ENCODE assay signal across 1 cellular context in the genomic region with DNA sequence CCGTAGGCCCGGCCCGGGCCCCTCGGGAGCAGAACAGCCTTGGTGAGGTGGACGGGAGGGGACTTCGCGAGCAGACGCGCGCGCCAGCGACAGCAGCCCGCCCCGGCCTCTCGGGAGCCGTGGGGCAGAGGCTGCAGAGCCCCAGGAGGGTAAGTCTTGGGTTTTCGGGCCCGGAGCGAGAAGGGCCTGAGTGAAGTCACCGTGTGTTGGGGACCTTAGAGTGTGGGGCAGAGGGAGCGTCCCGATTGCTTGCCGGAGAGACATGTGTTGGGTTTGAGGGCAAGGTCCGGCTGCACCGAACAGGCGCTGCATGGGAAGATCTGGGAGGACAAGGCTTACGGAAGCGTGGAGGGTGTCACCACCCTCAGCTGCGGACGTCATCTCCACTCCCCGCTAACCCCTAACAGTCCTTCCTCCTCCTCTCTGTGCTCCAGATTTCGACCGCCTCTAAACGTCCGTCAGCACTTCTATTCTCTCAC.
TF ChIP-seq lines count a peak whose summit lies in the region.

No MANE protein-coding gene starts in this region.

TF ChIP-seq in HepG2, 621 proteins besides CTCF, POLR2A, EP300 and RAD21 (continues in another document):
- TF ChIP-seq AGO2 (optimal IDR thresholded peaks at IDR 0.05; ENCODE audit: low read depth, low read length) = peak; percentile 26
- peak; percentile 69; the same call in 1 of the 2 replicates for TF ChIP-seq ZBTB21 (CRISPR knock-in tag; IDR thresholded peaks at IDR 0.05)
- TF ChIP-seq, protein P1, sequence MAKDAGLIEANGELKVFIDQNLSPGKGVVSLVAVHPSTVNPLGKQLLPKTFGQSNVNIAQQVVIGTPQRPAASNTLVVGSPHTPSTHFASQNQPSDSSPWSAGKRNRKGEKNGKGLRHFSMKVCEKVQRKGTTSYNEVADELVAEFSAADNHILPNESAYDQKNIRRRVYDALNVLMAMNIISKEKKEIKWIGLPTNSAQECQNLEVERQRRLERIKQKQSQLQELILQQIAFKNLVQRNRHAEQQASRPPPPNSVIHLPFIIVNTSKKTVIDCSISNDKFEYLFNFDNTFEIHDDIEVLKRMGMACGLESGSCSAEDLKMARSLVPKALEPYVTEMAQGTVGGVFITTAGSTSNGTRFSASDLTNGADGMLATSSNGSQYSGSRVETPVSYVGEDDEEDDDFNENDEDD (CRISPR knock-in tag; IDR thresholded peaks at IDR 0.05; ENCODE audit: borderline replicate concordance) = 0 out of 2 replicates have a peak, but pooled peaks have one; percentile 26
- TF ChIP-seq SALL1 (CRISPR knock-in tag; IDR thresholded peaks at IDR 0.05) = peak; percentile 16; the same call in 1 of the 2 replicates
- 0 out of 2 replicates have a peak, but pooled peaks have one; percentile 26 for TF ChIP-seq ZNF331 (CRISPR knock-in tag; IDR thresholded peaks at IDR 0.05)
- TF ChIP-seq CEBPG (CRISPR knock-in tag; IDR thresholded peaks at IDR 0.05) = 0 out of 2 replicates have a peak, but pooled peaks have one; percentile 5
- TF ChIP-seq RBFOX2 (IDR thresholded peaks at IDR 0.05; ENCODE audit: low read depth, low read length) = peak; percentile 83
- TF ChIP-seq ETV5 (CRISPR knock-in tag; IDR thresholded peaks at IDR 0.05; ENCODE audit: borderline replicate concordance) = 0 out of 2 replicates have a peak, but pooled peaks have one; percentile 25
- TF ChIP-seq ELF3 (CRISPR knock-in tag; IDR thresholded peaks at IDR 0.05) = peak; percentile 23; the same call in 1 of the 2 replicates
- TF ChIP-seq, protein P2, sequence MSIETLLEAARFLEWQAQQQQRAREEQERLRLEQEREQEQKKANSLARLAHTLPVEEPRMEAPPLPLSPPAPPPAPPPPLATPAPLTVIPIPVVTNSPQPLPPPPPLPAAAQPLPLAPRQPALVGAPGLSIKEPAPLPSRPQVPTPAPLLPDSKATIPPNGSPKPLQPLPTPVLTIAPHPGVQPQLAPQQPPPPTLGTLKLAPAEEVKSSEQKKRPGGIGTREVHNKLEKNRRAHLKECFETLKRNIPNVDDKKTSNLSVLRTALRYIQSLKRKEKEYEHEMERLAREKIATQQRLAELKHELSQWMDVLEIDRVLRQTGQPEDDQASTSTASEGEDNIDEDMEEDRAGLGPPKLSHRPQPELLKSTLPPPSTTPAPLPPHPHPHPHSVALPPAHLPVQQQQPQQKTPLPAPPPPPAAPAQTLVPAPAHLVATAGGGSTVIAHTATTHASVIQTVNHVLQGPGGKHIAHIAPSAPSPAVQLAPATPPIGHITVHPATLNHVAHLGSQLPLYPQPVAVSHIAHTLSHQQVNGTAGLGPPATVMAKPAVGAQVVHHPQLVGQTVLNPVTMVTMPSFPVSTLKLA (IDR thresholded peaks at IDR 0.05) = peak; percentile 35; the same call in 1 of the 2 replicates
- TF ChIP-seq SRY (CRISPR knock-in tag; IDR thresholded peaks at IDR 0.05) = peak; percentile 79
- peak; percentile 66 for TF ChIP-seq CREB1 (IDR thresholded peaks at IDR 0.05)
- peak; percentile 47 for TF ChIP-seq CREB1 (CRISPR knock-in tag; IDR thresholded peaks at IDR 0.05)
- TF ChIP-seq FOXA3 (CRISPR knock-in tag; IDR thresholded peaks at IDR 0.05) = 0 out of 2 replicates have a peak, but pooled peaks have one; percentile 22
- TF ChIP-seq, protein P3, sequence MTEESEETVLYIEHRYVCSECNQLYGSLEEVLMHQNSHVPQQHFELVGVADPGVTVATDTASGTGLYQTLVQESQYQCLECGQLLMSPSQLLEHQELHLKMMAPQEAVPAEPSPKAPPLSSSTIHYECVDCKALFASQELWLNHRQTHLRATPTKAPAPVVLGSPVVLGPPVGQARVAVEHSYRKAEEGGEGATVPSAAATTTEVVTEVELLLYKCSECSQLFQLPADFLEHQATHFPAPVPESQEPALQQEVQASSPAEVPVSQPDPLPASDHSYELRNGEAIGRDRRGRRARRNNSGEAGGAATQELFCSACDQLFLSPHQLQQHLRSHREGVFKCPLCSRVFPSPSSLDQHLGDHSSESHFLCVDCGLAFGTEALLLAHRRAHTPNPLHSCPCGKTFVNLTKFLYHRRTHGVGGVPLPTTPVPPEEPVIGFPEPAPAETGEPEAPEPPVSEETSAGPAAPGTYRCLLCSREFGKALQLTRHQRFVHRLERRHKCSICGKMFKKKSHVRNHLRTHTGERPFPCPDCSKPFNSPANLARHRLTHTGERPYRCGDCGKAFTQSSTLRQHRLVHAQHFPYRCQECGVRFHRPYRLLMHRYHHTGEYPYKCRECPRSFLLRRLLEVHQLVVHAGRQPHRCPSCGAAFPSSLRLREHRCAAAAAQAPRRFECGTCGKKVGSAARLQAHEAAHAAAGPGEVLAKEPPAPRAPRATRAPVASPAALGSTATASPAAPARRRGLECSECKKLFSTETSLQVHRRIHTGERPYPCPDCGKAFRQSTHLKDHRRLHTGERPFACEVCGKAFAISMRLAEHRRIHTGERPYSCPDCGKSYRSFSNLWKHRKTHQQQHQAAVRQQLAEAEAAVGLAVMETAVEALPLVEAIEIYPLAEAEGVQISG (CRISPR knock-in tag; IDR thresholded peaks at IDR 0.05) = peak; percentile 56
- peak; percentile 6; the same call in 1 of the 2 replicates for TF ChIP-seq SP4 (CRISPR knock-in tag; IDR thresholded peaks at IDR 0.05)
- TF ChIP-seq ZNF263 (CRISPR knock-in tag; IDR thresholded peaks at IDR 0.05) = peak; percentile 91
- 0 out of 2 replicates have a peak, but pooled peaks have one; percentile 36 for TF ChIP-seq KDM3A (CRISPR knock-in tag; IDR thresholded peaks at IDR 0.05; ENCODE audit: low read depth)
- TF ChIP-seq ZNF891 (CRISPR knock-in tag; IDR thresholded peaks at IDR 0.05) = 0 out of 2 replicates have a peak, but pooled peaks have one; percentile 45
- TF ChIP-seq, protein P4, sequence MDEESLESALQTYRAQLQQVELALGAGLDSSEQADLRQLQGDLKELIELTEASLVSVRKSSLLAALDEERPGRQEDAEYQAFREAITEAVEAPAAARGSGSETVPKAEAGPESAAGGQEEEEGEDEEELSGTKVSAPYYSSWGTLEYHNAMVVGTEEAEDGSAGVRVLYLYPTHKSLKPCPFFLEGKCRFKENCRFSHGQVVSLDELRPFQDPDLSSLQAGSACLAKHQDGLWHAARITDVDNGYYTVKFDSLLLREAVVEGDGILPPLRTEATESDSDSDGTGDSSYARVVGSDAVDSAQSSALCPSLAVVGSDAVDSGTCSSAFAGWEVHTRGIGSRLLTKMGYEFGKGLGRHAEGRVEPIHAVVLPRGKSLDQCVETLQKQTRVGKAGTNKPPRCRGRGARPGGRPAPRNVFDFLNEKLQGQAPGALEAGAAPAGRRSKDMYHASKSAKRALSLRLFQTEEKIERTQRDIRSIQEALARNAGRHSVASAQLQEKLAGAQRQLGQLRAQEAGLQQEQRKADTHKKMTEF (CRISPR knock-in tag; IDR thresholded peaks at IDR 0.05) = peak; percentile 36; the same call in 1 of the 2 replicates
- peak; percentile 18; the same call in 1 of the 2 replicates for TF ChIP-seq ARNT2 (CRISPR knock-in tag; IDR thresholded peaks at IDR 0.05; ENCODE audit: low read depth)
- peak; percentile 22; the same call in 1 of the 2 replicates for TF ChIP-seq GABPA (IDR thresholded peaks at IDR 0.05; ENCODE audit: low read depth, low read length)
- peak; percentile 46 for TF ChIP-seq GABPA (CRISPR knock-in tag; IDR thresholded peaks at IDR 0.05; ENCODE audit: low read depth)
- TF ChIP-seq, protein P5, sequence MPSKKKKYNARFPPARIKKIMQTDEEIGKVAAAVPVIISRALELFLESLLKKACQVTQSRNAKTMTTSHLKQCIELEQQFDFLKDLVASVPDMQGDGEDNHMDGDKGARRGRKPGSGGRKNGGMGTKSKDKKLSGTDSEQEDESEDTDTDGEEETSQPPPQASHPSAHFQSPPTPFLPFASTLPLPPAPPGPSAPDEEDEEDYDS (CRISPR knock-in tag; IDR thresholded peaks at IDR 0.05) = peak; percentile 29; the same call in 1 of the 2 replicates
- peak; percentile 57; the same call in 1 of the 3 replicates for TF ChIP-seq MXI1 (IDR thresholded peaks at IDR 0.05; ENCODE audit: borderline replicate concordance, low read depth, low read length)
- peak; percentile 60; the same call in 1 of the 2 replicates for TF ChIP-seq KDM5B (CRISPR knock-in tag; IDR thresholded peaks at IDR 0.05; ENCODE audit: borderline replicate concordance)
- 0 out of 2 replicates have a peak, but pooled peaks have one; percentile 3 for TF ChIP-seq CHCHD3 (CRISPR knock-in tag; IDR thresholded peaks at IDR 0.05)
- TF ChIP-seq ZNF607 (CRISPR knock-in tag; IDR thresholded peaks at IDR 0.05; ENCODE audit: borderline replicate concordance) = 0 out of 2 replicates have a peak, but pooled peaks have one; percentile 41
- TF ChIP-seq POLR2AphosphoS5 (IDR thresholded peaks at IDR 0.05; ENCODE audit: low read depth, low read length) = peak; percentile 58
- TF ChIP-seq, protein P6, sequence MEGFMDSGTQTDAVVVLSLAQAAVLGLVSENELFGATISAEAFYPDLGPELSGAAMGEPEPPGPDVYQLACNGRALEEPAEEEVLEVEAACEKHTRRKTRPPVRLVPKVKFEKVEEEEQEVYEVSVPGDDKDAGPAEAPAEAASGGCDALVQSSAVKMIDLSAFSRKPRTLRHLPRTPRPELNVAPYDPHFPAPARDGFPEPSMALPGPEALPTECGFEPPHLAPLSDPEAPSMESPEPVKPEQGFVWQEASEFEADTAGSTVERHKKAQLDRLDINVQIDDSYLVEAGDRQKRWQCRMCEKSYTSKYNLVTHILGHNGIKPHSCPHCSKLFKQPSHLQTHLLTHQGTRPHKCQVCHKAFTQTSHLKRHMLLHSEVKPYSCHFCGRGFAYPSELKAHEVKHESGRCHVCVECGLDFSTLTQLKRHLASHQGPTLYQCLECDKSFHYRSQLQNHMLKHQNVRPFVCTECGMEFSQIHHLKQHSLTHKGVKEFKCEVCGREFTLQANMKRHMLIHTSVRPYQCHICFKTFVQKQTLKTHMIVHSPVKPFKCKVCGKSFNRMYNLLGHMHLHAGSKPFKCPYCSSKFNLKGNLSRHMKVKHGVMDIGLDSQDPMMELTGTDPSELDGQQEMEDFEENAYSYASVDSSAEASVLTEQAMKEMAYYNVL (CRISPR knock-in tag; IDR thresholded peaks at IDR 0.05; ENCODE audit: borderline replicate concordance) = peak; percentile 69; the same call in 1 of the 2 replicates
- TF ChIP-seq, protein P7, sequence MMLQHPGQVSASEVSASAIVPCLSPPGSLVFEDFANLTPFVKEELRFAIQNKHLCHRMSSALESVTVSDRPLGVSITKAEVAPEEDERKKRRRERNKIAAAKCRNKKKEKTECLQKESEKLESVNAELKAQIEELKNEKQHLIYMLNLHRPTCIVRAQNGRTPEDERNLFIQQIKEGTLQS (CRISPR knock-in tag; IDR thresholded peaks at IDR 0.05) = 0 out of 2 replicates have a peak, but pooled peaks have one; percentile 32
- TF ChIP-seq PAX8 (CRISPR knock-in tag; IDR thresholded peaks at IDR 0.05; ENCODE audit: borderline replicate concordance) = peak; percentile 63; the same call in 1 of the 2 replicates
- TF ChIP-seq MTF1 (CRISPR knock-in tag; IDR thresholded peaks at IDR 0.05) = 0 out of 2 replicates have a peak, but pooled peaks have one; percentile 42
- TF ChIP-seq ASH2L (IDR thresholded peaks at IDR 0.05; ENCODE audit: insufficient read length, low read depth, low read length) = peak; percentile 36
- 0 out of 2 replicates have a peak, but pooled peaks have one; percentile 24 for TF ChIP-seq NCOA2 (CRISPR knock-in tag; IDR thresholded peaks at IDR 0.05)
- TF ChIP-seq, protein P8, sequence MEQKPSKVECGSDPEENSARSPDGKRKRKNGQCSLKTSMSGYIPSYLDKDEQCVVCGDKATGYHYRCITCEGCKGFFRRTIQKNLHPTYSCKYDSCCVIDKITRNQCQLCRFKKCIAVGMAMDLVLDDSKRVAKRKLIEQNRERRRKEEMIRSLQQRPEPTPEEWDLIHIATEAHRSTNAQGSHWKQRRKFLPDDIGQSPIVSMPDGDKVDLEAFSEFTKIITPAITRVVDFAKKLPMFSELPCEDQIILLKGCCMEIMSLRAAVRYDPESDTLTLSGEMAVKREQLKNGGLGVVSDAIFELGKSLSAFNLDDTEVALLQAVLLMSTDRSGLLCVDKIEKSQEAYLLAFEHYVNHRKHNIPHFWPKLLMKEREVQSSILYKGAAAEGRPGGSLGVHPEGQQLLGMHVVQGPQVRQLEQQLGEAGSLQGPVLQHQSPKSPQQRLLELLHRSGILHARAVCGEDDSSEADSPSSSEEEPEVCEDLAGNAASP (CRISPR knock-in tag; IDR thresholded peaks at IDR 0.05; ENCODE audit: borderline replicate concordance) = peak; percentile 5; the same call in 1 of the 2 replicates
- TF ChIP-seq, protein P9, sequence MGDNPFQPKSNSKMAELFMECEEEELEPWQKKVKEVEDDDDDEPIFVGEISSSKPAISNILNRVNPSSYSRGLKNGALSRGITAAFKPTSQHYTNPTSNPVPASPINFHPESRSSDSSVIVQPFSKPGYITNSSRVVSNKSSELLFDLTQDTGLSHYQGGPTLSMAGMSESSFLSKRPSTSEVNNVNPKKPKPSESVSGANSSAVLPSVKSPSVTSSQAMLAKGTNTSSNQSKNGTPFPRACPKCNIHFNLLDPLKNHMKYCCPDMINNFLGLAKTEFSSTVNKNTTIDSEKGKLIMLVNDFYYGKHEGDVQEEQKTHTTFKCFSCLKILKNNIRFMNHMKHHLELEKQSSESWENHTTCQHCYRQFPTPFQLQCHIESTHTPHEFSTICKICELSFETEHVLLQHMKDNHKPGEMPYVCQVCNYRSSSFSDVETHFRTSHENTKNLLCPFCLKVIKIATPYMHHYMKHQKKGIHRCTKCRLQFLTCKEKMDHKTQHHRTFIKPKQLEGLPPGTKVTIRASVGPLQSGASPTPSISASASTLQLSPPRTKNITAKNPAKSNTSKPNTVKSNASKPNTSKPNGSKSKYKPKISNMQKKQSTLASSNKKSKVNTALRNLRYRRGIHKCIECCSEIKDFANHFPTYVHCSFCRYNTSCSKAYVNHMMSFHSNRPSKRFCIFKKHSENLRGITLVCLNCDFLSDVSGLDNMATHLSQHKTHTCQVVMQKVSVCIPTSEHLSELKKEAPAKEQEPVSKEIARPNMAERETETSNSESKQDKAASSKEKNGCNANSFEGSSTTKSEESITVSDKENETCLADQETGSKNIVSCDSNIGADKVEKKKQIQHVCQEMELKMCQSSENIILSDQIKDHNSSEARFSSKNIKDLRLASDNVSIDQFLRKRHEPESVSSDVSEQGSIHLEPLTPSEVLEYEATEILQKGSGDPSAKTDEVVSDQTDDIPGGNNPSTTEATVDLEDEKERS (CRISPR knock-in tag; IDR thresholded peaks at IDR 0.05) = 0 out of 2 replicates have a peak, but pooled peaks have one; percentile 17
- TF ChIP-seq, protein P10, sequence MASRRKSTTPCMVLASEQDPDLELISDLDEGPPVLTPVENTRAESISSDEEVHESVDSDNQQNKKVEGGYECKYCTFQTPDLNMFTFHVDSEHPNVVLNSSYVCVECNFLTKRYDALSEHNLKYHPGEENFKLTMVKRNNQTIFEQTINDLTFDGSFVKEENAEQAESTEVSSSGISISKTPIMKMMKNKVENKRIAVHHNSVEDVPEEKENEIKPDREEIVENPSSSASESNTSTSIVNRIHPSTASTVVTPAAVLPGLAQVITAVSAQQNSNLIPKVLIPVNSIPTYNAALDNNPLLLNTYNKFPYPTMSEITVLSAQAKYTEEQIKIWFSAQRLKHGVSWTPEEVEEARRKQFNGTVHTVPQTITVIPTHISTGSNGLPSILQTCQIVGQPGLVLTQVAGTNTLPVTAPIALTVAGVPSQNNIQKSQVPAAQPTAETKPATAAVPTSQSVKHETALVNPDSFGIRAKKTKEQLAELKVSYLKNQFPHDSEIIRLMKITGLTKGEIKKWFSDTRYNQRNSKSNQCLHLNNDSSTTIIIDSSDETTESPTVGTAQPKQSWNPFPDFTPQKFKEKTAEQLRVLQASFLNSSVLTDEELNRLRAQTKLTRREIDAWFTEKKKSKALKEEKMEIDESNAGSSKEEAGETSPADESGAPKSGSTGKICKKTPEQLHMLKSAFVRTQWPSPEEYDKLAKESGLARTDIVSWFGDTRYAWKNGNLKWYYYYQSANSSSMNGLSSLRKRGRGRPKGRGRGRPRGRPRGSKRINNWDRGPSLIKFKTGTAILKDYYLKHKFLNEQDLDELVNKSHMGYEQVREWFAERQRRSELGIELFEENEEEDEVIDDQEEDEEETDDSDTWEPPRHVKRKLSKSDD (CRISPR knock-in tag; IDR thresholded peaks at IDR 0.05; ENCODE audit: low read depth) = 0 out of 2 replicates have a peak, but pooled peaks have one; percentile 42
